ENCODE assay signal across 25 cellular contexts in genomic region chr6:81793811-81794210, GRCh38. TPM values are rescaled to one million over a fixed set of nuclear protein-coding genes. Genes with fewer than 3 reads are reported as not detected.
DNase-seq lines count a peak whose midpoint lies in the region; ATAC-seq and TF ChIP-seq lines count a peak whose summit lies in the region.
"Had no signal": no experiment of that assay in that cellular context is flagged by ENCODE, and none has a peak within 500 bp of the region (broad histone marks: within the 10 kb centered on the region; RNA-seq: fewer than 3 reads in every experiment).

No MANE protein-coding gene starts in this region.

- TF ChIP-seq CTCF in foreskin fibroblast (IDR thresholded peaks at IDR 0.05; ENCODE audit: low read depth, low read length), result no peak
- no peak for TF ChIP-seq CTCF in testis (IDR thresholded peaks at IDR 0.05)

- H3K9me3 ChIP-seq in testis, result no peaks in the 10 kb centered on the region
- H3K9me3 ChIP-seq: body of pancreas, Peyer's patch, SK-N-SH, uterus had no signal

- peaks cover 10% of the 10 kb centered on the region for H3K9me3 Mint-ChIP-seq in natural killer cell treated with Interleukin-12 subunit alpha and Interleukin-12 subunit beta and Interleukin-15 and Interleukin-18, amount 100 ng/mL, for 72 hours
- H3K9me3 Mint-ChIP-seq: activated naive CD4-positive, alpha-beta T cell treated with anti-CD3 and anti-CD28 coated beads, Interleukin-2, amount 50 U/mL, for 72 hours; nephron progenitor cell had no signal

- no peak overlapping the region for H3K27ac Mint-ChIP-seq in natural killer cell treated with Interleukin-12 subunit alpha and Interleukin-12 subunit beta and Interleukin-15 and Interleukin-18, amount 100 ng/mL, for 72 hours
- H3K27ac Mint-ChIP-seq: activated naive CD4-positive, alpha-beta T cell treated with anti-CD3 and anti-CD28 coated beads, Interleukin-2, amount 50 U/mL, for 72 hours; CD8-positive, alpha-beta memory T cell; mesothelial cell of epicardium; nephron progenitor cell; progenitor cell of endocrine pancreas had no signal

- H3K27ac ChIP-seq in testis, result no peak overlapping the region
- H3K27ac ChIP-seq: body of pancreas, Peyer's patch, uterus had no signal

- H3K4me3 ChIP-seq in foreskin fibroblast (ENCODE audit: low read depth in 1 of 2, low read length in 2 of 2) (no peak overlapping the region), testis (no peak overlapping the region)
- H3K4me3 ChIP-seq: body of pancreas, Peyer's patch, uterus had no signal

- no peaks in the 10 kb centered on the region for H3K4me1 Mint-ChIP-seq in natural killer cell treated with Interleukin-12 subunit alpha and Interleukin-12 subunit beta and Interleukin-15 and Interleukin-18, amount 100 ng/mL, for 72 hours (ENCODE audit: low read depth in 2 of 2)
- H3K4me1 Mint-ChIP-seq: CD8-positive, alpha-beta memory T cell; nephron progenitor cell had no signal

- H3K4me1 ChIP-seq in testis, result no peaks in the 10 kb centered on the region
- H3K4me1 ChIP-seq: body of pancreas, Peyer's patch, uterus had no signal

- no peaks in the 10 kb centered on the region for H3K27me3 ChIP-seq in testis
- H3K27me3 ChIP-seq: body of pancreas, Peyer's patch, uterus had no signal

- TF ChIP-seq POLR2A in testis (IDR thresholded peaks at IDR 0.05), result no peak

- no peaks in the 10 kb centered on the region for H3K36me3 ChIP-seq in testis (ENCODE audit: low read depth, missing control alignments)
- H3K36me3 ChIP-seq: Peyer's patch, uterus had no signal

- intact Hi-C loops in testis (cut with DNase I; ENCODE audit: low total_unique reads), result no loop called here

- DNase-seq in AG08395 (ENCODE audit: low spot score) (peak; percentile 47), HCEC 1CT (peak; percentile 59), amniotic epithelial cell (ENCODE audit: low read depth) (peak; percentile 82), foreskin fibroblast (peak; percentile 51 to 75), testis (no peak)
- DNase-seq in natural killer cell treated with Interleukin-12 subunit alpha and Interleukin-12 subunit beta and Interleukin-15 and Interleukin-18, amount 100 ng/mL, for 72 hours (ENCODE audit: low spot score), result no peak
- DNase-seq in activated naive CD4-positive, alpha-beta T cell treated with Interleukin-2 at 50 U/mL for 16 hours, result no peak
- DNase-seq: activated T-cell treated with anti-CD3 and anti-CD28 coated beads, Interleukin-2, amount 50 U/mL, for 48 hours; body of pancreas; CD8-positive, alpha-beta memory T cell; cortex of kidney; DMS79; left colon; NCI-H1436; nephron progenitor cell; Peyer's patch; SK-N-SH; stimulated activated CD4-positive, alpha-beta T cell treated with anti-CD3 and anti-CD28 coated beads, Interleukin-4, amount 100 ng/mL, for 24 hours; T-helper 9 cell; uterus had no signal

- no peak overlapping the region for H3K4me3 Mint-ChIP-seq in natural killer cell treated with Interleukin-12 subunit alpha and Interleukin-12 subunit beta and Interleukin-15 and Interleukin-18, amount 100 ng/mL, for 72 hours
- H3K4me3 Mint-ChIP-seq: CD8-positive, alpha-beta memory T cell; mesothelial cell of epicardium; nephron progenitor cell had no signal

- ATAC-seq in natural killer cell treated with Interleukin-12 subunit alpha and Interleukin-12 subunit beta and Interleukin-15 and Interleukin-18, amount 100 ng/mL, for 72 hours, result no peak
- no peak for ATAC-seq in GM21528 (IDR thresholded peaks at IDR 0.05; ENCODE audit: low FRiP score, unreplicated experiment)
- ATAC-seq: activated CD4-positive, CD25-positive, alpha-beta regulatory T cell treated with anti-CD3 and anti-CD28 coated beads, Interleukin-2, amount 50 U/mL, for 24 hours; activated naive CD4-positive, alpha-beta T cell treated with anti-CD3 and anti-CD28 coated beads, Interleukin-2, amount 50 U/mL, for 72 hours; body of pancreas; left colon had no signal

- peaks cover 7 to 13% of the 10 kb centered on the region in 2 donors for H3K27me3 Mint-ChIP-seq in natural killer cell treated with Interleukin-12 subunit alpha and Interleukin-12 subunit beta and Interleukin-15 and Interleukin-18, amount 100 ng/mL, for 72 hours
- H3K27me3 Mint-ChIP-seq: progenitor cell of endocrine pancreas had no signal

- H3K36me3 Mint-ChIP-seq in natural killer cell treated with Interleukin-12 subunit alpha and Interleukin-12 subunit beta and Interleukin-15 and Interleukin-18, amount 100 ng/mL, for 72 hours, result no peaks in the 10 kb centered on the region
- H3K36me3 Mint-ChIP-seq: activated naive CD4-positive, alpha-beta T cell treated with anti-CD3 and anti-CD28 coated beads, Interleukin-2, amount 50 U/mL, for 72 hours; CD8-positive, alpha-beta memory T cell; mesothelial cell of epicardium had no signal

- 80 to 93% methylated on average over 3 of the region's 3 CpGs for WGBS in testis, 2 donors

RNA-seq across cellular contexts. Expression of gene TENT5A, which starts 41.3 kb away (rescaled TPM):
- total RNA-seq in natural killer cell treated with Interleukin-12 subunit alpha and Interleukin-12 subunit beta and Interleukin-15 and Interleukin-18, amount 100 ng/mL, for 72 hours, result 1 to 10 TPM; 1.5 to 8.6 TPM
- total RNA-seq in testis, result 1 to 10 TPM; 7.0 to 9.2 TPM
- polyA plus RNA-seq in testis (ENCODE audit: insufficient read depth, low read depth, low replicate concordance), result 9.2 TPM

Comparison
In these comparisons a context has a peak if more than half of its experiments do, and no peak if none do; other contexts are left out.
1. DNase-seq: peak in AG08395 (single experiment), HCEC 1CT (single experiment), amniotic epithelial cell (single experiment) and foreskin fibroblast (2 of 2); none in natural killer cell treated with Interleukin-12 subunit alpha and Interleukin-12 subunit beta and Interleukin-15 and Interleukin-18, amount 100 ng/mL, for 72 hours (single experiment), testis (single experiment) and activated naive CD4-positive, alpha-beta T cell treated with Interleukin-2 at 50 U/mL for 16 hours (single experiment).